Comparison of ENCODE assay signal across 9 cellular contexts in the genomic region with DNA sequence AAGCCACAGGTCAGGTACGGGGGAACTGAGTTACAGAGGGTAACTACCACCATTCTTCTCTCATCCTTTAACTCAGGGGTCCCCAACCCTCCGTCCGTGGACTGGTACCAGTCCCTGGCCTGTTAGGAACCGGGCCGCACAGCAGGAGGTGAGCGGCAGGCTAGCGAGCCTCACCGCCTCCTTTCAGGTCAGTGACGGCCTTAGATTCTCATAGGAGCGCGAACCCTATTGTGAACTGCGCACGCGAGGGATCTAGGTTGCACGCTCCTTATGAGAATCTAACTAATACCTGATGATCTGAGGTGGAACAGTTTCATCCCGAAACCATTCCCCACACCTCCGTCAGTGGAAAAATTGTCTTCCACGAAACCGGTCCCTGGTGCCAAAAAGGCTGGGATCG. TPM values are rescaled to one million over a fixed set of nuclear protein-coding genes. Genes with fewer than 3 reads are reported as not detected.
DNase-seq lines count a peak whose midpoint lies in the region; ATAC-seq and TF ChIP-seq lines count a peak whose summit lies in the region.
"Not testable (repeated sequence)": the region's sequence is repeated elsewhere in the genome, so short reads cannot be mapped to it uniquely, and the experiment has no call there.
"Had no signal": no experiment of that assay in that cellular context is flagged by ENCODE, and none has a peak within 500 bp of the region (broad histone marks: within the 10 kb centered on the region; RNA-seq: fewer than 3 reads in every experiment).

No MANE protein-coding gene starts in this region.

- WGBS in IMR-90 (ENCODE audit: extremely low coverage in 2 of 2, insufficient read length in 1 of 2), 2 experiments: no CpG with 5 or more reads among the region's 20 CpGs
- 7% methylated on average over 15 of the region's 20 CpGs; no CpG with 5 or more reads in 1 of the 2 donors for WGBS in esophagus squamous epithelium, 2 donors
- 11% methylated on average over 9 of the region's 20 CpGs for WGBS in suprapubic skin

- H3K79me1 ChIP-seq in IMR-90 (ENCODE audit: low read depth in 1 of 2, low read length in 2 of 2): peaks cover 16 to 27% of the 10 kb centered on the region in 2 experiments

- not testable (repeated sequence) for H2BK5ac ChIP-seq in IMR-90 (ENCODE audit: low read depth, low read length, poor library complexity, severe bottlenecking)

- H3K4ac ChIP-seq in IMR-90 (ENCODE audit: low read depth, low read length): peak overlapping the region; percentile 53; the same call in 1 of the 2 replicates

- H3K9ac ChIP-seq in BLaER1: not testable (repeated sequence)
- peak overlapping the region; percentile 37 for H3K9ac ChIP-seq in IMR-90 (ENCODE audit: low read depth, low read length)

- peak overlapping the region; percentile 44 to 67; a peak in 2 of 4 replicates for H4K8ac ChIP-seq in IMR-90 (ENCODE audit: low read depth in 2 of 2, low read length in 2 of 2)

- DNase-seq in IMR-90; T-helper 2 cell treated with Interferon-gamma antibody and Interleukin-4, amounts not matched to agents 5 μg/mL and 100 μg/mL, for 36 hours (ENCODE audit: low spot score); astrocyte of the spinal cord (ENCODE audit: low read depth, low spot score); esophagus squamous epithelium (lab: John Stamatoyannopoulos, UW); suprapubic skin (ENCODE audit: low spot score in 2 of 2): not testable (repeated sequence)
- peak in 1 of 2 donors; percentile 18 for DNase-seq in left colon

- in situ Hi-C loops in IMR-90 (cut with MboI; ENCODE audit: low sequenced_read_pairs); astrocyte of the spinal cord (cut with HindIII; ENCODE audit: low sequenced_read_pairs): not testable (repeated sequence)

- H2BK20ac ChIP-seq in IMR-90 (ENCODE audit: low read depth, low read length): not testable (repeated sequence)

- H3K4me1 ChIP-seq in BLaER1 (peaks cover 30% of the 10 kb centered on the region), esophagus squamous epithelium (peaks cover 16 to 38% (median 21%) of the 10 kb centered on the region in 3 donors), neutrophil (ENCODE audit: control insufficient read depth in 1 of 2, insufficient read depth in 1 of 2, low read depth in 1 of 2, low read length in 1 of 2) (peaks cover 23 to 24% of the 10 kb centered on the region in 2 experiments), suprapubic skin (peaks cover 22% of the 10 kb centered on the region)
- H3K4me1 ChIP-seq in IMR-90 (ENCODE audit: control insufficient read depth, insufficient read depth, low read length): not testable (repeated sequence)

- BruUV-seq in IMR-90 (replicated peaks; lab: Mats Ljungman, UMichigan): not testable (repeated sequence)

- ATAC-seq in IMR-90 (ENCODE audit: low read depth): not testable (repeated sequence)
- peak; percentile 19 for ATAC-seq in left colon

- H3K4me1 Mint-ChIP-seq in T-helper 2 cell treated with Interferon-gamma antibody and Interleukin-4, amounts not matched to agents 5 μg/mL and 100 μg/mL, for 36 hours (ENCODE audit: low read depth): peaks cover 17% of the 10 kb centered on the region

- H3K23ac ChIP-seq in IMR-90 (ENCODE audit: low read depth, low read length): peak overlapping the region; percentile 80

- not testable (repeated sequence) for H2BK120ac ChIP-seq in IMR-90 (ENCODE audit: low read depth, low read length)

- H2AK5ac ChIP-seq in IMR-90 (ENCODE audit: low read depth, low read length): 0 out of 2 replicates have a peak overlapping the region, but pooled peaks have one; percentile 2

- peak overlapping the region; percentile 97 for H3K4me3 Mint-ChIP-seq in T-helper 2 cell treated with Interferon-gamma antibody and Interleukin-4, amounts not matched to agents 5 μg/mL and 100 μg/mL, for 36 hours

- H2BK15ac ChIP-seq in IMR-90 (ENCODE audit: low read depth, low read length): not testable (repeated sequence)

- peaks cover 18% of the 10 kb centered on the region for H3K36me3 Mint-ChIP-seq in T-helper 2 cell treated with Interferon-gamma antibody and Interleukin-4, amounts not matched to agents 5 μg/mL and 100 μg/mL, for 36 hours (ENCODE audit: low read depth)

- H3K4me2 ChIP-seq in BLaER1 (peak overlapping the region; percentile 96), IMR-90 (ENCODE audit: low read depth, low read length) (peak overlapping the region; percentile 78)

- POLR2A ChIA-PET in IMR-90 (lab: Charles Lee; ENCODE audit: unreplicated experiment): not testable (repeated sequence)

- TF ChIP-seq RAD21 in IMR-90 (IDR thresholded peaks at IDR 0.05; ENCODE audit: low read length): not testable (repeated sequence)

- not testable (repeated sequence) for H3K27ac ChIP-seq in BLaER1; IMR-90 (ENCODE audit: insufficient read depth, low read length); neutrophil; suprapubic skin
- H3K27ac ChIP-seq in esophagus squamous epithelium: peak overlapping the region in 3 of 4 donors; percentile 72 to 89 (median 85)

- H2AK9ac ChIP-seq in IMR-90 (replicated peaks; ENCODE audit: low read depth, low read length, poor library complexity): peak overlapping the region; percentile 98

- TF ChIP-seq CTCF in IMR-90 (conservative IDR thresholded peaks at IDR 0.05; ENCODE audit: low read depth, low read length); astrocyte of the spinal cord (IDR thresholded peaks at IDR 0.05; ENCODE audit: low read depth, low read length); esophagus squamous epithelium (IDR thresholded peaks at IDR 0.05); neutrophil (IDR thresholded peaks at IDR 0.05); suprapubic skin (IDR thresholded peaks at IDR 0.05): not testable (repeated sequence)

- H3K4me3 ChIP-seq in BLaER1 (peak overlapping the region; percentile 90), IMR-90 (ENCODE audit: insufficient read depth, low read depth, low read length) (peak overlapping the region; percentile 80), astrocyte of the spinal cord (ENCODE audit: low read depth, low read length) (peak overlapping the region; percentile 99), esophagus squamous epithelium (peak overlapping the region; percentile 79 to 99 (median 92)), neutrophil (ENCODE audit: low read depth in 1 of 2, low read length in 1 of 2) (peak overlapping the region; percentile 78 to 83), suprapubic skin (peak overlapping the region; percentile 98)

- H3K27me3 ChIP-seq in BLaER1: peaks cover 24% of the 10 kb centered on the region
- H3K27me3 ChIP-seq in IMR-90 (ENCODE audit: control insufficient read depth, insufficient read depth, low read length); esophagus squamous epithelium; suprapubic skin: not testable (repeated sequence)
- H3K27me3 ChIP-seq in neutrophil: peaks cover 26% of the 10 kb centered on the region

- H3K18ac ChIP-seq in IMR-90 (ENCODE audit: low read depth, low read length): not testable (repeated sequence)

- dilution Hi-C loops in IMR-90 (cut with HindIII; ENCODE audit: low sequenced_read_pairs, unreplicated experiment): not testable (repeated sequence)

- not testable (repeated sequence) for H3K9me3 ChIP-seq in BLaER1; IMR-90 (ENCODE audit: control insufficient read depth, insufficient read depth, low read length); esophagus squamous epithelium; neutrophil; suprapubic skin

- H3K27ac Mint-ChIP-seq in T-helper 2 cell treated with Interferon-gamma antibody and Interleukin-4, amounts not matched to agents 5 μg/mL and 100 μg/mL, for 36 hours: not testable (repeated sequence)

- not testable (repeated sequence) for TF ChIP-seq EP300 in suprapubic skin (IDR thresholded peaks at IDR 0.05)

- H3K14ac ChIP-seq in IMR-90 (replicated peaks; ENCODE audit: low read depth, low read length): peak overlapping the region; percentile 23; the same call in 1 of the 2 replicates

- H3K9me1 ChIP-seq in IMR-90 (ENCODE audit: insufficient read depth, low read length): not testable (repeated sequence)

- H3K27me3 Mint-ChIP-seq in T-helper 2 cell treated with Interferon-gamma antibody and Interleukin-4, amounts not matched to agents 5 μg/mL and 100 μg/mL, for 36 hours (ENCODE audit: low read depth): peaks cover 13% of the 10 kb centered on the region

- not testable (repeated sequence) for H3K56ac ChIP-seq in IMR-90 (ENCODE audit: extremely low read depth, insufficient read depth, low read length)

- CTCF ChIA-PET in IMR-90 (lab: Yijun Ruan, JAX): not testable (repeated sequence)

- not testable (repeated sequence) for H3K9me3 Mint-ChIP-seq in T-helper 2 cell treated with Interferon-gamma antibody and Interleukin-4, amounts not matched to agents 5 μg/mL and 100 μg/mL, for 36 hours

- H2AFZ ChIP-seq in IMR-90 (replicated peaks; ENCODE audit: low read length, poor library complexity): peak overlapping the region; percentile 100

- peaks cover 19% of the 10 kb centered on the region for H4K20me1 ChIP-seq in BLaER1
- H4K20me1 ChIP-seq in IMR-90 (ENCODE audit: insufficient read depth, low read length): not testable (repeated sequence)

- 0 out of 2 replicates have a peak overlapping the region, but pooled peaks have one; percentile 1 for H4K5ac ChIP-seq in IMR-90 (ENCODE audit: low read depth, low read length)

- H4K91ac ChIP-seq in IMR-90 (ENCODE audit: insufficient read depth, low read depth, low read length): not testable (repeated sequence)

- not testable (repeated sequence) for TF ChIP-seq POLR2A in IMR-90 (IDR thresholded peaks at IDR 0.05; ENCODE audit: low read depth, low read length); esophagus squamous epithelium (IDR thresholded peaks at IDR 0.05); suprapubic skin (IDR thresholded peaks at IDR 0.05)

- intact Hi-C loops in IMR-90 (cut with micrococcal nuclease); esophagus squamous epithelium (cut with DNase I); left colon (cut with DNase I, micrococcal nuclease): not testable (repeated sequence)

- H3K36me3 ChIP-seq in BLaER1: peaks cover 21% of the 10 kb centered on the region
- H3K36me3 ChIP-seq in IMR-90 (ENCODE audit: control insufficient read depth, insufficient read depth, low read length): peaks cover 11% of the 10 kb centered on the region
- H3K36me3 ChIP-seq in esophagus squamous epithelium: peaks cover 0 to 17% (median 0%) of the 10 kb centered on the region in 3 donors
- peaks cover 13% of the 10 kb centered on the region for H3K36me3 ChIP-seq in neutrophil
- H3K36me3 ChIP-seq in suprapubic skin: peaks cover 13% of the 10 kb centered on the region

RNA-seq across cellular contexts. Expression of gene C22orf23, which starts 0.8 kb away (rescaled TPM):
- total RNA-seq in IMR-90 (2012; rRNA removed) (0.28 and 0.54 TPM in 2 replicates), esophagus squamous epithelium (under 1 TPM in 2 of 4 donors, not detected in 2; 0.13 to 0.38 TPM), left colon (not detected), suprapubic skin (not detected)
- polyA plus RNA-seq in IMR-90 (2012; rRNA removed): 0.39 and 0.50 TPM in 2 replicates
- polyA plus RNA-seq in IMR-90 (2012; cell fraction: cytosol; rRNA removed): 0.31 and 0.54 TPM in 2 replicates
- 1.0 TPM in 2 replicates for polyA plus RNA-seq in IMR-90 (2012; cell fraction: nucleus; rRNA removed; ENCODE audit: low replicate concordance)
- total RNA-seq: activated naive CD4-positive, alpha-beta T cell treated with anti-CD3 and anti-CD28 coated beads, Interleukin-2, amount 50 U/mL, for 72 hours had no signal

RNA-seq across cellular contexts. Expression of gene POLR2F, which starts 0.9 kb away (rescaled TPM):
- total RNA-seq in IMR-90 (2012; rRNA removed) (26.0 and 68.6 TPM in 2 replicates), esophagus squamous epithelium (10 to 100 TPM; 31.7 to 56.1 (median 46.9) TPM), left colon (10 to 100 TPM; 51.1 to 60.2 TPM), suprapubic skin (10 to 100 TPM; 60.1 to 66.8 (median 64.1) TPM)
- 147 and 180 TPM in 2 replicates for polyA plus RNA-seq in IMR-90 (2012; rRNA removed)
- polyA plus RNA-seq in IMR-90 (2012; cell fraction: cytosol; rRNA removed): 113 and 116 TPM in 2 replicates
- polyA plus RNA-seq in IMR-90 (2012; cell fraction: nucleus; rRNA removed; ENCODE audit: low replicate concordance): 36.6 and 58.9 TPM in 2 replicates

RNA-seq across cellular contexts. Expression of gene SOX10, which starts 31.7 kb away (rescaled TPM):
- total RNA-seq in IMR-90 (2012; rRNA removed): not detected in 2 replicates
- not detected in 2 replicates for polyA plus RNA-seq in IMR-90 (2012; rRNA removed)
- not detected in 2 replicates for polyA plus RNA-seq in IMR-90 (2012; cell fraction: cytosol; rRNA removed)
- not detected in 2 replicates for polyA plus RNA-seq in IMR-90 (2012; cell fraction: nucleus; rRNA removed; ENCODE audit: low replicate concordance)
- 1 to 10 TPM in 2 of 4 donors, under 1 TPM in 1, not detected in 1; 0.44 to 1.7 (median 1.5) TPM for total RNA-seq in esophagus squamous epithelium
- total RNA-seq in left colon: 1 to 10 TPM; 1.5 to 3.7 TPM
- total RNA-seq in suprapubic skin: 10 to 100 TPM; 15.2 to 30.8 (median 20.5) TPM
- total RNA-seq: activated naive CD4-positive, alpha-beta T cell treated with anti-CD3 and anti-CD28 coated beads, Interleukin-2, amount 50 U/mL, for 72 hours had no signal

RNA-seq across cellular contexts. Expression of gene MICALL1, which starts 46.5 kb away (rescaled TPM):
- total RNA-seq in IMR-90 (2012; rRNA removed) (12.2 and 12.4 TPM in 2 replicates), esophagus squamous epithelium (100 to 1,000 TPM in 2 of 4 donors, 10 to 100 TPM in 2; 64.7 to 139 (median 88.4) TPM), left colon (10 to 100 TPM; 26.6 to 32.6 TPM), suprapubic skin (100 to 1,000 TPM; 125 to 157 (median 131) TPM)
- polyA plus RNA-seq in IMR-90 (2012; rRNA removed): 22.3 and 25.3 TPM in 2 replicates
- polyA plus RNA-seq in IMR-90 (2012; cell fraction: cytosol; rRNA removed): 13.7 and 21.3 TPM in 2 replicates
- 20.4 and 54.3 TPM in 2 replicates for polyA plus RNA-seq in IMR-90 (2012; cell fraction: nucleus; rRNA removed; ENCODE audit: low replicate concordance)
